ENCODE assay signal across 17 cellular contexts in the genomic region with DNA sequence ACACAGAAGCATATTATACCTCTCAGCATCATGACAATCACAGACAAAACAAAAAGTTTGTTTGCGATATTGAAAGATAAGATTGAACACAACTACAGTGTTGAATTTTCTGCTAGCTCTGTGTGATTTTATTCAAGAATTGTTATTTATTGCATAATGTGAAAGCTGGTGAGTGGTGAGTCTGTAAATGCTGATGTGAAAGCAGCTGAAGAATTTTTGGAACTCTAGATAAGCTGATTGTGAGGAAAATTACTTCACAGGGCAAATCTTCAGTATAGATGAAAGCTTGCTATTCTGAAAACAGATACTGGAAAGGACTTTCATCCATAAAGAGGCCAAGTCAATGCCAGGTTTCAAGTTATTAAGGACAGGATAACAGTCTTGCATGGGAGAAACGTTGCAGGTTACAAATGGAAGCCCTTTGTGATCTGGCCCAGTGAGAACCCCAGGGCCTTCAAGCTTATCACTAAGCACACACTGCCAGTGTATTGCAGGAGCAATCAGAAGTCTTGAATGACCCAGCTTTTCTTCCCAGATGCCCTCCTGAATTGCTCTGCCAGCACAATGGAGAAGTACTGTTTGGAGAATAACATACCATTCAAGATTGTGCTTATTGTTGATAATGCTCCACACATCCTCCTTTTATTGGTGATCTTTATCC.
A peak's percentile ranks its signal among the peaks of the same experiment; 100 is the strongest.
DNase-seq lines count a peak whose midpoint lies in the region; ATAC-seq and TF ChIP-seq lines count a peak whose summit lies in the region.
"Had no signal": no experiment of that assay in that cellular context is flagged by ENCODE, and none has a peak within 500 bp of the region (broad histone marks: within the 10 kb centered on the region; RNA-seq: fewer than 3 reads in every experiment).

No MANE protein-coding gene starts in this region.

- H3K4me3 Mint-ChIP-seq in activated CD4-positive, alpha-beta T cell treated with anti-CD3 and anti-CD28 coated beads for 36 hours: no peak overlapping the region
- no peak overlapping the region for H3K4me3 Mint-ChIP-seq in activated CD4-positive, alpha-beta T cell treated with anti-CD3 and anti-CD28 coated beads, Interleukin-2, amount 10 ng/mL, durations not matched to agents 24 days and 14 days
- H3K4me3 Mint-ChIP-seq: nephron progenitor cell had no signal

- TF ChIP-seq CTCF in omental fat pad (IDR thresholded peaks at IDR 0.05) (no peak), mucosa of descending colon (IDR thresholded peaks at IDR 0.05) (no peak)

- H3K27ac Mint-ChIP-seq in activated CD4-positive, alpha-beta T cell treated with anti-CD3 and anti-CD28 coated beads for 36 hours: peak overlapping the region; percentile 82
- H3K27ac Mint-ChIP-seq in activated CD4-positive, alpha-beta T cell treated with anti-CD3 and anti-CD28 coated beads, Interleukin-2, amount 10 ng/mL, durations not matched to agents 24 days and 14 days: no peak overlapping the region
- H3K27ac Mint-ChIP-seq: activated naive CD4-positive, alpha-beta T cell treated with anti-CD3 and anti-CD28 coated beads, Interleukin-2, amount 50 U/mL, for 72 hours; nephron progenitor cell had no signal

- ATAC-seq in activated CD4-positive, alpha-beta T cell treated with anti-CD3 and anti-CD28 coated beads for 36 hours: no peak
- peak; percentile 19 for ATAC-seq in omental fat pad (ENCODE audit: low FRiP score)
- ATAC-seq in mucosa of descending colon: no peak
- ATAC-seq: heart right ventricle had no signal

- H2AFZ ChIP-seq in Karpas-422 (ENCODE audit: low read length): no peak overlapping the region

- H3K4me1 Mint-ChIP-seq in activated CD4-positive, alpha-beta T cell treated with anti-CD3 and anti-CD28 coated beads for 36 hours: peaks cover 3% of the 10 kb centered on the region
- no peaks in the 10 kb centered on the region for H3K4me1 Mint-ChIP-seq in activated CD4-positive, alpha-beta T cell treated with anti-CD3 and anti-CD28 coated beads, Interleukin-2, amount 10 ng/mL, durations not matched to agents 24 days and 14 days
- H3K4me1 Mint-ChIP-seq: nephron progenitor cell had no signal

- DNase-seq in activated CD4-positive, alpha-beta T cell treated with anti-CD3 and anti-CD28 coated beads for 36 hours: no peak
- DNase-seq in activated CD4-positive, alpha-beta T cell treated with anti-CD3 and anti-CD28 coated beads, Interleukin-2, amount 10 ng/mL, durations not matched to agents 24 days and 14 days: no peak
- DNase-seq in GM03348 (ENCODE audit: low spot score) (peak; percentile 11), dedifferentiated amniotic fluid mesenchymal stem cell (ENCODE audit: extremely low spot score) (peak; percentile 28), omental fat pad (ENCODE audit: low spot score) (no peak), mucosa of descending colon (no peak), NCI-H1105 treated with DMSO at 0.1 percent for 48 hours (lab: John Stamatoyannopoulos, UW) (no peak), Karpas-422 (no peak)
- DNase-seq: effector CD4-positive, alpha-beta T cell; heart right ventricle; NCI-H1417 treated with DMSO at 0.1 percent for 48 hours; nephron progenitor cell had no signal

- H3K9me2 ChIP-seq in Karpas-422 (replicated peaks; ENCODE audit: insufficient read depth, low read length): no peaks in the 10 kb centered on the region

- peaks cover 7% of the 10 kb centered on the region for H3K9me3 Mint-ChIP-seq in activated CD4-positive, alpha-beta T cell treated with anti-CD3 and anti-CD28 coated beads for 36 hours (ENCODE audit: low read depth)
- peaks cover 7% of the 10 kb centered on the region for H3K9me3 Mint-ChIP-seq in activated CD4-positive, alpha-beta T cell treated with anti-CD3 and anti-CD28 coated beads, Interleukin-2, amount 10 ng/mL, durations not matched to agents 24 days and 14 days
- H3K9me3 Mint-ChIP-seq: activated naive CD4-positive, alpha-beta T cell treated with anti-CD3 and anti-CD28 coated beads, Interleukin-2, amount 50 U/mL, for 72 hours had no signal

- H3K4me3 ChIP-seq in mucosa of descending colon: no peak overlapping the region
- no peak overlapping the region for H3K4me3 ChIP-seq in Karpas-422 (ENCODE audit: low read length)
- H3K4me3 ChIP-seq: heart right ventricle, lung, SJSA1, suprapubic skin had no signal

- H3K36me3 ChIP-seq in mucosa of descending colon (ENCODE audit: low read depth) (no peaks in the 10 kb centered on the region), Karpas-422 (ENCODE audit: insufficient read depth, low read length) (peaks cover 23% of the 10 kb centered on the region; the same call in 1 of the 2 replicates)

- no peak overlapping the region for H3K9ac ChIP-seq in Karpas-422 (ENCODE audit: low read length)

- intact Hi-C loops in activated CD4-positive, alpha-beta T cell treated with anti-CD3 and anti-CD28 coated beads for 36 hours (cut with DNase I, micrococcal nuclease): no loop called here
- intact Hi-C loops in activated CD4-positive, alpha-beta T cell treated with anti-CD3 and anti-CD28 coated beads, Interleukin-2, amount 10 ng/mL, durations not matched to agents 24 days and 14 days (cut with micrococcal nuclease): no loop called here
- intact Hi-C loops in mucosa of descending colon (cut with DNase I, micrococcal nuclease): no loop called here

- H3K27me3 ChIP-seq in Karpas-422 (ENCODE audit: low read length): no peaks in the 10 kb centered on the region
- H3K27me3 ChIP-seq: heart right ventricle, SJSA1, suprapubic skin had no signal

- H3K9me3 ChIP-seq in mucosa of descending colon (no peaks in the 10 kb centered on the region), Karpas-422 (ENCODE audit: low read length) (no peaks in the 10 kb centered on the region; the same call in 1 of the 2 replicates)
- H3K9me3 ChIP-seq: SJSA1, suprapubic skin had no signal

- no peak overlapping the region for H3K27ac ChIP-seq in Karpas-422 (ENCODE audit: low read length)
- H3K27ac ChIP-seq: C4-2B, heart right ventricle, SJSA1, suprapubic skin had no signal

- no peaks in the 10 kb centered on the region for H3K4me1 ChIP-seq in mucosa of descending colon (ENCODE audit: low read depth)
- no peaks in the 10 kb centered on the region for H3K4me1 ChIP-seq in Karpas-422 (ENCODE audit: low read length)
- H3K4me1 ChIP-seq: heart right ventricle, SJSA1, suprapubic skin had no signal

- H3K79me2 ChIP-seq in Karpas-422 (ENCODE audit: low read length): no peaks in the 10 kb centered on the region

- H3K27me3 Mint-ChIP-seq in activated CD4-positive, alpha-beta T cell treated with anti-CD3 and anti-CD28 coated beads for 36 hours: no peaks in the 10 kb centered on the region
- no peaks in the 10 kb centered on the region for H3K27me3 Mint-ChIP-seq in activated CD4-positive, alpha-beta T cell treated with anti-CD3 and anti-CD28 coated beads, Interleukin-2, amount 10 ng/mL, durations not matched to agents 24 days and 14 days

- H4K20me1 ChIP-seq in Karpas-422 (ENCODE audit: insufficient read depth, low read depth, low read length): no peaks in the 10 kb centered on the region

- CTCF ChIA-PET in activated CD4-positive, alpha-beta T cell treated with anti-CD3 and anti-CD28 coated beads for 36 hours (lab: Charles Lee): interaction anchor here (1.1 kb wide), 1 partner anchor 11 kb away, joined by 5 read pairs; no protein-coding TSS in a partner anchor

- peaks cover 65% of the 10 kb centered on the region for H3K36me3 Mint-ChIP-seq in activated CD4-positive, alpha-beta T cell treated with anti-CD3 and anti-CD28 coated beads for 36 hours (ENCODE audit: low read depth)
- peaks cover 73% of the 10 kb centered on the region for H3K36me3 Mint-ChIP-seq in activated CD4-positive, alpha-beta T cell treated with anti-CD3 and anti-CD28 coated beads, Interleukin-2, amount 10 ng/mL, durations not matched to agents 24 days and 14 days (ENCODE audit: low read depth)

- POLR2A ChIA-PET in activated CD4-positive, alpha-beta T cell treated with anti-CD3 and anti-CD28 coated beads for 36 hours (lab: Charles Lee): no interaction called here

- H3K4me2 ChIP-seq in Karpas-422 (ENCODE audit: low read depth, low read length, poor library complexity, severe bottlenecking): no peak overlapping the region

Comparison
In these comparisons a context has a peak if more than half of its experiments do, and no peak if none do; other contexts are left out.
1. DNase-seq: peak in GM03348 (single experiment) and dedifferentiated amniotic fluid mesenchymal stem cell (single experiment); none in activated CD4-positive, alpha-beta T cell treated with anti-CD3 and anti-CD28 coated beads for 36 hours (single experiment), activated CD4-positive, alpha-beta T cell treated with anti-CD3 and anti-CD28 coated beads, Interleukin-2, amount 10 ng/mL, durations not matched to agents 24 days and 14 days (single experiment), omental fat pad (single experiment), mucosa of descending colon (0 of 3), NCI-H1105 treated with DMSO at 0.1 percent for 48 hours (single experiment) and Karpas-422 (single experiment).